19 cellular contexts compared by ENCODE assay signal in the genomic region with DNA sequence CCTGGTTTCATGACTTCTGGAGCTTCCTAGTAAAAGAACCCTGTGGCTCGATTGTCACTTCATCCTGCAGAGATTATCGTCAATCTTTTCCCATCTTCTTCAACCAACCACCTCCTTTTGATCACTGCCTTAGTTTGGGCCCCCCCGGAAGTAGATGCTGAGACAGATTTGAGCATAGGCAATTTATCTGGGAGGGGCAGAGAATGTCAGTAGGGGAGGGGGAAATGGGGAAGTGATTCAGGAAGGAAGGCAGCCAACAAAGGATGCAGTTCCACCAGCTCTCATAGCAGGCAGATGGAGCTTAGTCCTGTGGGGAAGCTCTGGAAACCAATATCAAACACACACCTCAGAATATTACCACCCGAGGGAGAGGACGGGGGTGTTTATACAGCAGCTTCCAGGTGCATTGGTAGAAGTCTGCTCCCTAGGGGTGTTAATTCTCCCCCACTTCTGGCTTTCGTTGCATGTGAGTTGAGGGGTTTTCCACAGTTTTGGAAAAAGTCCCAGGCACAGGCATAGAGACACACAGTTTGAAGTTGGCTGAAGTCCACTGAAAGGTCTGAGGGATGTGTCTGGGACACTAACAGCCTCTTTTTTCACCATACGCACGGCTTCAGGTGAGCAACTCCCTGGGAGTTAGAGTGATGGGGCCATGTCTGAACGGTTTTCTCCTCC.
"Had no signal": no experiment of that assay in that cellular context is flagged by ENCODE, and none has a peak within 500 bp of the region (broad histone marks: within the 10 kb centered on the region; RNA-seq: fewer than 3 reads in every experiment).

No MANE protein-coding gene starts in this region.

- H3K9me3 ChIP-seq: gastrocnemius medialis, heart right ventricle, stomach, thoracic aorta had no signal

- H3K36me3 ChIP-seq: gastrocnemius medialis, heart right ventricle, stomach, thoracic aorta had no signal

- H3K27ac ChIP-seq: coronary artery, epithelial cell of prostate, gastrocnemius medialis, heart right ventricle, stomach, thoracic aorta, VCaP had no signal

- ATAC-seq: activated CD4-positive, alpha-beta T cell treated with anti-CD3 and anti-CD28 coated beads for 36 hours; activated CD8-positive, alpha-beta T cell treated with anti-CD3 and anti-CD28 coated beads for 36 hours; activated T-cell treated with anti-CD3 and anti-CD28 coated beads, Interleukin-2, amount 50 U/mL, for 72 hours; gastrocnemius medialis; heart right ventricle; left lobe of liver had no signal

- H3K4me3 ChIP-seq: coronary artery, gastrocnemius medialis, heart right ventricle, stomach, thoracic aorta had no signal

- H3K27me3 ChIP-seq: gastrocnemius medialis, heart right ventricle, stomach had no signal

- DNase-seq: activated CD4-positive, alpha-beta T cell treated with anti-CD3 and anti-CD28 coated beads for 36 hours; activated CD8-positive, alpha-beta memory T cell treated with anti-CD3 and anti-CD28 coated beads, Interleukin-2, amount 50 U/mL, for 4 hours; activated CD8-positive, alpha-beta T cell treated with anti-CD3 and anti-CD28 coated beads for 36 hours; activated naive CD8-positive, alpha-beta T cell treated with anti-CD3 and anti-CD28 coated beads, Interleukin-2, amount 10 ng/mL, durations not matched to agents 7 days and 5 days; activated T-cell treated with anti-CD3 and anti-CD28 coated beads, Interleukin-2, amount 50 U/mL, for 72 hours; anterior cingulate cortex; effector memory CD4-positive, alpha-beta T cell; gastrocnemius medialis; heart right ventricle; islet precursor cell; stimulated activated CD4-positive, alpha-beta T cell treated with anti-CD3 and anti-CD28 coated beads, Interleukin-4, amount 100 ng/mL, for 1 hour; stimulated activated CD8-positive, alpha-beta memory T cell treated with anti-CD3 and anti-CD28 coated beads, Interleukin-4, amount 100 ng/mL, for 48 hours; stomach; T-helper 9 cell had no signal
